Comparison of ENCODE assay signal across 13 cellular contexts in the genomic region with DNA sequence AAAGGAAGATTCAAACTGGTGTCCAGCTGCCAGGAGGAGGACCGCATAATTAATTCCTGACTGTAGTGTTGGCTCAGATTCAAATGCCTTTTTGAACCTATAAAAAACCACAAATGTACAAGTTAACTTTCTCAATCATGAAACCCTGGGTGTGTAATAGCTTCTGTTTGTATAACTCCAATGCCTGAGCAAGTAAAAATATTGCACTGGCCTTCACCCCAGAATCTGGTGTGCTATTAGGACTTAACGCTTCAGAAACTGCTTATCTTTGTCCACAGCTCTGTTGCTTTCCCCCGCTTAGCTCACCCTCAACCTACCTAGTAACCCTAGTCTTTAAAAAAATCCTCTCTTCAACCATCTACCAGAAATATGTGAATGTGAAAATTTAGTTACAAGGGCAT.
DNase-seq lines count a peak whose midpoint lies in the region; ATAC-seq and TF ChIP-seq lines count a peak whose summit lies in the region.
"Had no signal": no experiment of that assay in that cellular context is flagged by ENCODE, and none has a peak within 500 bp of the region (broad histone marks: within the 10 kb centered on the region; RNA-seq: fewer than 3 reads in every experiment).

No MANE protein-coding gene starts in this region.

- H3K4me2 ChIP-seq in MM.1S (ENCODE audit: low read depth, low read length) = no peak overlapping the region

- no peaks in the 10 kb centered on the region for H3F3A ChIP-seq in MM.1S (ENCODE audit: insufficient read depth, low read length)

- no peak for TF ChIP-seq CTCF in body of pancreas (IDR thresholded peaks at IDR 0.05)
- no peak for TF ChIP-seq CTCF in MM.1S (IDR thresholded peaks at IDR 0.05; ENCODE audit: low read length)
- no peak for TF ChIP-seq CTCF in left ventricle myocardium inferior (IDR thresholded peaks at IDR 0.05; ENCODE audit: borderline replicate concordance)

- DNase-seq in AG08396 (ENCODE audit: low spot score) = peak; percentile 35
- peak; percentile 7 for DNase-seq in HuH-7 (ENCODE audit: low spot score)
- DNase-seq in body of pancreas = peak in 2 of 4 donors; percentile 26 to 30
- DNase-seq in left lobe of liver (ENCODE audit: low spot score) = no peak
- DNase-seq in MM.1S = no peak
- DNase-seq in left ventricle myocardium inferior = no peak
- no peak for DNase-seq in posterior cingulate gyrus
- DNase-seq: activated T-cell treated with anti-CD3 and anti-CD28 coated beads for 4 hours; CD4-positive, CD25-positive, alpha-beta regulatory T cell; effector CD8-positive, alpha-beta T cell; stimulated activated CD4-positive, alpha-beta T cell treated with anti-CD3 and anti-CD28 coated beads, Interleukin-15, amount 100 ng/mL, for 24 hours; substantia nigra had no signal

- H3K27ac ChIP-seq in body of pancreas (peak overlapping the region in 3 of 4 donors; percentile 18 to 62 (median 19)), MM.1S (ENCODE audit: low read length) (no peak overlapping the region), left ventricle myocardium inferior (replicated peaks) (no peak overlapping the region)

- H3K79me2 ChIP-seq in MM.1S (ENCODE audit: low read length) = no peaks in the 10 kb centered on the region

- 21 to 36% methylated on average over 3 of the region's 3 CpGs for WGBS in body of pancreas, 2 donors

- peaks cover 24% of the 10 kb centered on the region for H3K4me1 ChIP-seq in body of pancreas
- no peaks in the 10 kb centered on the region for H3K4me1 ChIP-seq in MM.1S (ENCODE audit: low read length)
- peaks cover 9% of the 10 kb centered on the region for H3K4me1 ChIP-seq in left ventricle myocardium inferior

- TF ChIP-seq POLR2A in body of pancreas (IDR thresholded peaks at IDR 0.05) = no peak

- H4K20me1 ChIP-seq in MM.1S (ENCODE audit: insufficient read depth, low read length) = no peaks in the 10 kb centered on the region

- H2AFZ ChIP-seq in MM.1S (ENCODE audit: low read length) = no peak overlapping the region

- H3K9ac ChIP-seq in MM.1S (ENCODE audit: low read length) = no peak overlapping the region

- H3K36me3 ChIP-seq in body of pancreas (replicated peaks in 1 of 2; ENCODE audit: insufficient read depth in 1 of 2, low read depth in 2 of 2) (no peaks in the 10 kb centered on the region), MM.1S (replicated peaks; ENCODE audit: insufficient read depth, low read length) (no peaks in the 10 kb centered on the region), left ventricle myocardium inferior (peaks cover 18% of the 10 kb centered on the region)

- H3K4me3 ChIP-seq in body of pancreas (no peak overlapping the region), MM.1S (ENCODE audit: low read length) (no peak overlapping the region), left ventricle myocardium inferior (no peak overlapping the region)

- ATAC-seq in body of pancreas (peak; percentile 74), left lobe of liver (peak; percentile 95), HG03520 (IDR thresholded peaks at IDR 0.05; ENCODE audit: unreplicated experiment) (no peak)

- intact Hi-C loops in body of pancreas (cut with DNase I) = no loop called here
- intact Hi-C loops in left ventricle myocardium inferior (cut with micrococcal nuclease) = no loop called here
- intact Hi-C loops in posterior cingulate gyrus (cut with DNase I) = no loop called here

- no peaks in the 10 kb centered on the region for H3K9me2 ChIP-seq in MM.1S (replicated peaks; ENCODE audit: insufficient read depth, low read length)

- H3K9me3 ChIP-seq in body of pancreas (no peaks in the 10 kb centered on the region), MM.1S (replicated peaks; ENCODE audit: insufficient read depth, low read length) (no peaks in the 10 kb centered on the region), left ventricle myocardium inferior (replicated peaks) (no peaks in the 10 kb centered on the region)

- H3K27me3 ChIP-seq in body of pancreas (no peaks in the 10 kb centered on the region), MM.1S (replicated peaks; ENCODE audit: insufficient read depth, low read length) (no peaks in the 10 kb centered on the region), left ventricle myocardium inferior (ENCODE audit: low read depth) (no peaks in the 10 kb centered on the region)

Comparison
In these comparisons a context has a peak if more than half of its experiments do, and no peak if none do; other contexts are left out.
1. DNase-seq: peak in AG08396 (single experiment) and HuH-7 (single experiment); none in left lobe of liver (single experiment), MM.1S (single experiment), left ventricle myocardium inferior (single experiment) and posterior cingulate gyrus (0 of 10).
2. H3K27ac ChIP-seq: peak in body of pancreas (3 of 4); none in MM.1S (single experiment) and left ventricle myocardium inferior (single experiment).